In the genomic region with DNA sequence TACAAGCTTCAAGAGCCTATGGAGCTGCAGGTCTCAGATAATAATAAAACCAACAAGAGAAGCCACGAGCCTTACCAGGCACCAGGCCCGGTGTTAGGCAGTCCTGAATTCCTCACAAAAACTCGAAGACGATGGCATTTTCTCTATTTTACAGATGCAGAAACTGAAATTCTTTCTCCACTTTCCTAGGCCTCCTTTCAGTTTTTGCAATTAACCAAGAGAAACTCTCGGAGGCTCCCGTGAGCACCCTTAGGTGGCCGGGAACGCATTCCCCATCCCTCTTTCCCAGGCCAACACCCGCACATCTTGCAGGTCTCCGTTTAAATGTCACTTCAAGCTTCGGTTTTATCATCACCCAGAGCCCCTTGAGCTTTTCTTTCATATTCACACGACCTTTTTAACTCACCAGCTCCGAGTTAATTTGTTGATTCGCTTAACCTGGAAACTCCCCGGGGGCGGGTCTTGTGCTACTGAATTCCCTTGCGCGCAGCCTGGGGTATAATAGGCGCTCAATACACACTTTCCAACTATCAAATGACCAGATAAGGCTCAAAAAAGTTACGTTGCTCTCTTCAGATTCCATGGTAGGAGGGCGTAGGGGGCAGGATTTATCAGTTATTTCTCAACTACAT, we compare ENCODE assay signal across 1 cellular context.
TF ChIP-seq lines count a peak whose summit lies in the region.

No MANE protein-coding gene starts in this region.

TF ChIP-seq in H1, 55 proteins besides CTCF, POLR2A, EP300 and RAD21:
- TF ChIP-seq SP4 (IDR thresholded peaks at IDR 0.05; ENCODE audit: low read length): no peak
- TF ChIP-seq RNF2 (IDR thresholded peaks at IDR 0.05; ENCODE audit: borderline replicate concordance, low read depth, low read length, missing control alignments, poor library complexity, severe bottlenecking): no peak
- 0 out of 2 replicates have a peak, but pooled peaks have one; percentile 17 for TF ChIP-seq SP1 (IDR thresholded peaks at IDR 0.05; ENCODE audit: low read depth, low read length)
